1 cellular context compared by ENCODE assay signal in the genomic region with DNA sequence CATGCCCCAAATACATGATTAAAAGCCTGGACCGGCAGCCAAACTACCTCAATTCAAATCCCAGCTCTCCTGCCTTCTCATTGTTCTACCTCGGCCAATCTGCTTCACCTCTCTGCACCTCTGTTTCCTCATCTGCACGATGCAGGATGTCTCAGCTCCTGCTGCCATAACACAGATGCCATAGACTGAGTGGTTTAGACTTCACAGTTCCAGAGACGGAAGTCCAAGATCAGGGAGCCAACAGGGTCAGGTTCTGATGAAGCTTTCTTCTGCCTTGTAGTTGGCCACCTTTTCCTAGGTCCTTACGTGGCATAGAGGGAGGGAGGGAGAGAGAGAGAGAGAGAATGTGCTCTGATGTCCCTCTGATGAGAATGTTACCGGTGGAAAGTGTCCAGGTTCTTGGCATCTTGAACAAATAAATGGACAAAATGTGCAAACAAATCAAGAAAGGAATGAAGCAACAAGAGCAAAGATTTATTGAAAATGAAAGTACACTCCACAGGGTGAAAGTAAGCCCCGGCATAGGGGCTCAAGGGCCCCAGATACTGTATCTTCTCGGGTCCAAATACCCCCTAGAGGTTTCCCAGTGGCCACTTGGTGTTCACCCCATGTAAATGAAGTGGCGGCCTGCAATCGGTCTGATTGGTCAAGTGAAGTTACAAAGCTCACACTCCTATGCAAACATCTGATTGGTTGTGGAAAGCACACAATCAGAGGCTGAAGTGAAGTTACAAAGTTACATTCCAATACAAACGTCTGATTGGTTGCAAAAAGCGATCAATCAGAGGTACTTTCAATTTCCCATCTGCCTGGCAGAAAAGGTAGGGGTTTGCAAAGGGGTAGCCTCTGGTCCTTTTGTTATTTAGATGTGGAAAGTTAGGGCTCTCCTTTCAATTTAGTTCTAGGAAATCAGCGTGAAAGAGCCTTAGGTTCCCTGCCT.
A peak's percentile ranks its signal among the peaks of the same experiment; 100 is the strongest.
TF ChIP-seq lines count a peak whose summit lies in the region.

No MANE protein-coding gene starts in this region.

TF ChIP-seq in HepG2, 621 proteins besides CTCF, POLR2A, EP300 and RAD21 (continued from another document and continues in another):
- TF ChIP-seq, protein P1, sequence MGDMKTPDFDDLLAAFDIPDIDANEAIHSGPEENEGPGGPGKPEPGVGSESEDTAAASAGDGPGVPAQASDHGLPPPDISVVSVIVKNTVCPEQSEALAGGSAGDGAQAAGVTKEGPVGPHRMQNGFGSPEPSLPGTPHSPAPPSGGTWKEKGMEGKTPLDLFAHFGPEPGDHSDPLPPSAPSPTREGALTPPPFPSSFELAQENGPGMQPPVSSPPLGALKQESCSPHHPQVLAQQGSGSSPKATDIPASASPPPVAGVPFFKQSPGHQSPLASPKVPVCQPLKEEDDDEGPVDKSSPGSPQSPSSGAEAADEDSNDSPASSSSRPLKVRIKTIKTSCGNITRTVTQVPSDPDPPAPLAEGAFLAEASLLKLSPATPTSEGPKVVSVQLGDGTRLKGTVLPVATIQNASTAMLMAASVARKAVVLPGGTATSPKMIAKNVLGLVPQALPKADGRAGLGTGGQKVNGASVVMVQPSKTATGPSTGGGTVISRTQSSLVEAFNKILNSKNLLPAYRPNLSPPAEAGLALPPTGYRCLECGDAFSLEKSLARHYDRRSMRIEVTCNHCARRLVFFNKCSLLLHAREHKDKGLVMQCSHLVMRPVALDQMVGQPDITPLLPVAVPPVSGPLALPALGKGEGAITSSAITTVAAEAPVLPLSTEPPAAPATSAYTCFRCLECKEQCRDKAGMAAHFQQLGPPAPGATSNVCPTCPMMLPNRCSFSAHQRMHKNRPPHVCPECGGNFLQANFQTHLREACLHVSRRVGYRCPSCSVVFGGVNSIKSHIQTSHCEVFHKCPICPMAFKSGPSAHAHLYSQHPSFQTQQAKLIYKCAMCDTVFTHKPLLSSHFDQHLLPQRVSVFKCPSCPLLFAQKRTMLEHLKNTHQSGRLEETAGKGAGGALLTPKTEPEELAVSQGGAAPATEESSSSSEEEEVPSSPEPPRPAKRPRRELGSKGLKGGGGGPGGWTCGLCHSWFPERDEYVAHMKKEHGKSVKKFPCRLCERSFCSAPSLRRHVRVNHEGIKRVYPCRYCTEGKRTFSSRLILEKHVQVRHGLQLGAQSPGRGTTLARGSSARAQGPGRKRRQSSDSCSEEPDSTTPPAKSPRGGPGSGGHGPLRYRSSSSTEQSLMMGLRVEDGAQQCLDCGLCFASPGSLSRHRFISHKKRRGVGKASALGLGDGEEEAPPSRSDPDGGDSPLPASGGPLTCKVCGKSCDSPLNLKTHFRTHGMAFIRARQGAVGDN (CRISPR knock-in tag; IDR thresholded peaks at IDR 0.05): no peak
- TF ChIP-seq ZNF180 (CRISPR knock-in tag; IDR thresholded peaks at IDR 0.05; ENCODE audit: borderline replicate concordance, low read depth) (no peak), XBP1 (CRISPR knock-in tag; IDR thresholded peaks at IDR 0.05) (no peak), PITX1 (CRISPR knock-in tag; IDR thresholded peaks at IDR 0.05) (0 out of 2 replicates have a peak, but pooled peaks have one; percentile 43), HMGA1 (CRISPR knock-in tag; conservative IDR thresholded peaks at IDR 0.05) (no peak), SUZ12 (IDR thresholded peaks at IDR 0.05; ENCODE audit: low read depth, low read length) (no peak), SP5 (CRISPR knock-in tag; IDR thresholded peaks at IDR 0.05; ENCODE audit: borderline replicate concordance, low read depth) (no peak), CBX1 (IDR thresholded peaks at IDR 0.05; ENCODE audit: low read depth) (no peak), XRCC5 (optimal IDR thresholded peaks at IDR 0.05; ENCODE audit: low read length) (no peak), PCBP2 (optimal IDR thresholded peaks at IDR 0.05; ENCODE audit: low read depth, low read length, poor library complexity, severe bottlenecking) (no peak), SYNCRIP (IDR thresholded peaks at IDR 0.05; ENCODE audit: insufficient read depth, low read depth, low read length) (no peak), ZNF850 (CRISPR knock-in tag; conservative IDR thresholded peaks at IDR 0.05) (no peak), SNAPC5 (CRISPR knock-in tag; IDR thresholded peaks at IDR 0.05; ENCODE audit: borderline replicate concordance) (no peak; the same call in 1 of the 2 replicates), ZNF672 (CRISPR knock-in tag; IDR thresholded peaks at IDR 0.05) (no peak), MYNN (CRISPR knock-in tag; IDR thresholded peaks at IDR 0.05; ENCODE audit: low read depth) (no peak), ZNF556 (CRISPR knock-in tag; IDR thresholded peaks at IDR 0.05; ENCODE audit: borderline replicate concordance) (0 out of 2 replicates have a peak, but pooled peaks have one; percentile 58), ZNF235 (CRISPR knock-in tag; IDR thresholded peaks at IDR 0.05; ENCODE audit: borderline replicate concordance) (no peak), ZNF513 (CRISPR knock-in tag; conservative IDR thresholded peaks at IDR 0.05) (no peak), NFE2L2 (IDR thresholded peaks at IDR 0.05; ENCODE audit: low read length) (no peak), SIX1 (CRISPR knock-in tag; IDR thresholded peaks at IDR 0.05; ENCODE audit: borderline replicate concordance) (peak; percentile 18; the same call in 1 of the 2 replicates), ZNF496 (CRISPR knock-in tag; IDR thresholded peaks at IDR 0.05; ENCODE audit: insufficient replicate concordance) (no peak), HOXA9 (CRISPR knock-in tag; IDR thresholded peaks at IDR 0.05; ENCODE audit: borderline replicate concordance) (no peak), ZZZ3 (CRISPR knock-in tag; IDR thresholded peaks at IDR 0.05; ENCODE audit: borderline replicate concordance) (no peak), THAP11 (CRISPR knock-in tag; IDR thresholded peaks at IDR 0.05) (peak; percentile 14; the same call in 1 of the 2 replicates), ZNF333 (CRISPR knock-in tag; IDR thresholded peaks at IDR 0.05; ENCODE audit: borderline replicate concordance) (no peak), ZNF501 (CRISPR knock-in tag; IDR thresholded peaks at IDR 0.05) (peak; percentile 75; the same call in 1 of the 2 replicates), GRHL1 (CRISPR knock-in tag; conservative IDR thresholded peaks at IDR 0.05) (no peak), IRF2 (CRISPR knock-in tag; IDR thresholded peaks at IDR 0.05) (peak; percentile 17; the same call in 1 of the 2 replicates), KLF16 (CRISPR knock-in tag; IDR thresholded peaks at IDR 0.05) (peak in 1 of 2 experiments; percentile 13; a peak in 1 of 4 replicates), ZNF605 (CRISPR knock-in tag; IDR thresholded peaks at IDR 0.05) (peak; percentile 49; the same call in 1 of the 2 replicates), TBX2 (CRISPR knock-in tag; IDR thresholded peaks at IDR 0.05; ENCODE audit: borderline replicate concordance) (peak; percentile 43), CC2D1A (CRISPR knock-in tag; IDR thresholded peaks at IDR 0.05) (no peak), GMEB1 (CRISPR knock-in tag; IDR thresholded peaks at IDR 0.05; ENCODE audit: borderline replicate concordance) (no peak; the same call in none of the 2 replicates)
- TF ChIP-seq, protein P2, sequence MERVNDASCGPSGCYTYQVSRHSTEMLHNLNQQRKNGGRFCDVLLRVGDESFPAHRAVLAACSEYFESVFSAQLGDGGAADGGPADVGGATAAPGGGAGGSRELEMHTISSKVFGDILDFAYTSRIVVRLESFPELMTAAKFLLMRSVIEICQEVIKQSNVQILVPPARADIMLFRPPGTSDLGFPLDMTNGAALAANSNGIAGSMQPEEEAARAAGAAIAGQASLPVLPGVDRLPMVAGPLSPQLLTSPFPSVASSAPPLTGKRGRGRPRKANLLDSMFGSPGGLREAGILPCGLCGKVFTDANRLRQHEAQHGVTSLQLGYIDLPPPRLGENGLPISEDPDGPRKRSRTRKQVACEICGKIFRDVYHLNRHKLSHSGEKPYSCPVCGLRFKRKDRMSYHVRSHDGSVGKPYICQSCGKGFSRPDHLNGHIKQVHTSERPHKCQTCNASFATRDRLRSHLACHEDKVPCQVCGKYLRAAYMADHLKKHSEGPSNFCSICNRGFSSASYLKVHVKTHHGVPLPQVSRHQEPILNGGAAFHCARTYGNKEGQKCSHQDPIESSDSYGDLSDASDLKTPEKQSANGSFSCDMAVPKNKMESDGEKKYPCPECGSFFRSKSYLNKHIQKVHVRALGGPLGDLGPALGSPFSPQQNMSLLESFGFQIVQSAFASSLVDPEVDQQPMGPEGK (CRISPR knock-in tag; IDR thresholded peaks at IDR 0.05): no peak
- TF ChIP-seq, protein P3, sequence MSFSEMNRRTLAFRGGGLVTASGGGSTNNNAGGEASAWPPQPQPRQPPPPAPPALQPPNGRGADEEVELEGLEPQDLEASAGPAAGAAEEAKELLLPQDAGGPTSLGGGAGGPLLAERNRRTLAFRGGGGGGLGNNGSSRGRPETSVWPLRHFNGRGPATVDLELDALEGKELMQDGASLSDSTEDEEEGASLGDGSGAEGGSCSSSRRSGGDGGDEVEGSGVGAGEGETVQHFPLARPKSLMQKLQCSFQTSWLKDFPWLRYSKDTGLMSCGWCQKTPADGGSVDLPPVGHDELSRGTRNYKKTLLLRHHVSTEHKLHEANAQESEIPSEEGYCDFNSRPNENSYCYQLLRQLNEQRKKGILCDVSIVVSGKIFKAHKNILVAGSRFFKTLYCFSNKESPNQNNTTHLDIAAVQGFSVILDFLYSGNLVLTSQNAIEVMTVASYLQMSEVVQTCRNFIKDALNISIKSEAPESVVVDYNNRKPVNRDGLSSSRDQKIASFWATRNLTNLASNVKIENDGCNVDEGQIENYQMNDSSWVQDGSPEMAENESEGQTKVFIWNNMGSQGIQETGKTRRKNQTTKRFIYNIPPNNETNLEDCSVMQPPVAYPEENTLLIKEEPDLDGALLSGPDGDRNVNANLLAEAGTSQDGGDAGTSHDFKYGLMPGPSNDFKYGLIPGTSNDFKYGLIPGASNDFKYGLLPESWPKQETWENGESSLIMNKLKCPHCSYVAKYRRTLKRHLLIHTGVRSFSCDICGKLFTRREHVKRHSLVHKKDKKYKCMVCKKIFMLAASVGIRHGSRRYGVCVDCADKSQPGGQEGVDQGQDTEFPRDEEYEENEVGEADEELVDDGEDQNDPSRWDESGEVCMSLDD (CRISPR knock-in tag; IDR thresholded peaks at IDR 0.05; ENCODE audit: borderline replicate concordance): no peak
- TF ChIP-seq, protein P4, sequence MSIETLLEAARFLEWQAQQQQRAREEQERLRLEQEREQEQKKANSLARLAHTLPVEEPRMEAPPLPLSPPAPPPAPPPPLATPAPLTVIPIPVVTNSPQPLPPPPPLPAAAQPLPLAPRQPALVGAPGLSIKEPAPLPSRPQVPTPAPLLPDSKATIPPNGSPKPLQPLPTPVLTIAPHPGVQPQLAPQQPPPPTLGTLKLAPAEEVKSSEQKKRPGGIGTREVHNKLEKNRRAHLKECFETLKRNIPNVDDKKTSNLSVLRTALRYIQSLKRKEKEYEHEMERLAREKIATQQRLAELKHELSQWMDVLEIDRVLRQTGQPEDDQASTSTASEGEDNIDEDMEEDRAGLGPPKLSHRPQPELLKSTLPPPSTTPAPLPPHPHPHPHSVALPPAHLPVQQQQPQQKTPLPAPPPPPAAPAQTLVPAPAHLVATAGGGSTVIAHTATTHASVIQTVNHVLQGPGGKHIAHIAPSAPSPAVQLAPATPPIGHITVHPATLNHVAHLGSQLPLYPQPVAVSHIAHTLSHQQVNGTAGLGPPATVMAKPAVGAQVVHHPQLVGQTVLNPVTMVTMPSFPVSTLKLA (IDR thresholded peaks at IDR 0.05): no peak
- TF ChIP-seq, protein P5, sequence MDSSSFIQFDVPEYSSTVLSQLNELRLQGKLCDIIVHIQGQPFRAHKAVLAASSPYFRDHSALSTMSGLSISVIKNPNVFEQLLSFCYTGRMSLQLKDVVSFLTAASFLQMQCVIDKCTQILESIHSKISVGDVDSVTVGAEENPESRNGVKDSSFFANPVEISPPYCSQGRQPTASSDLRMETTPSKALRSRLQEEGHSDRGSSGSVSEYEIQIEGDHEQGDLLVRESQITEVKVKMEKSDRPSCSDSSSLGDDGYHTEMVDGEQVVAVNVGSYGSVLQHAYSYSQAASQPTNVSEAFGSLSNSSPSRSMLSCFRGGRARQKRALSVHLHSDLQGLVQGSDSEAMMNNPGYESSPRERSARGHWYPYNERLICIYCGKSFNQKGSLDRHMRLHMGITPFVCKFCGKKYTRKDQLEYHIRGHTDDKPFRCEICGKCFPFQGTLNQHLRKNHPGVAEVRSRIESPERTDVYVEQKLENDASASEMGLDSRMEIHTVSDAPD (CRISPR knock-in tag; IDR thresholded peaks at IDR 0.05): no peak
